8 cellular contexts compared by ENCODE assay signal in genomic region chr22:50599816-50600454, GRCh38. TPM values are rescaled to one million over a fixed set of nuclear protein-coding genes. Genes with fewer than 3 reads are reported as not detected.
DNase-seq lines count a peak whose midpoint lies in the region; ATAC-seq and TF ChIP-seq lines count a peak whose summit lies in the region.

No MANE protein-coding gene starts in this region.

- peaks cover 0 to 5% of the 10 kb centered on the region in 2 donors for H3K36me3 Mint-ChIP-seq in activated T-cell treated with anti-CD3 and anti-CD28 coated beads, Interleukin-2, amount 50 U/mL, for 72 hours (ENCODE audit: insufficient read depth in 2 of 2)

- no peaks in the 10 kb centered on the region for H3K9me3 ChIP-seq in parathyroid adenoma (ENCODE audit: control insufficient read depth, low read length)

- H2AFZ ChIP-seq in parathyroid adenoma: peak overlapping the region; percentile 56

- no peaks in the 10 kb centered on the region for H3K4me1 Mint-ChIP-seq in activated T-cell treated with anti-CD3 and anti-CD28 coated beads, Interleukin-2, amount 50 U/mL, for 72 hours (ENCODE audit: low read depth)

- no peak overlapping the region for H3K9ac ChIP-seq in parathyroid adenoma

- peaks cover 28% of the 10 kb centered on the region for H3K27me3 Mint-ChIP-seq in activated T-cell treated with anti-CD3 and anti-CD28 coated beads, Interleukin-2, amount 50 U/mL, for 72 hours (ENCODE audit: low read depth)

- H3K4me3 Mint-ChIP-seq in activated T-cell treated with anti-CD3 and anti-CD28 coated beads, Interleukin-2, amount 50 U/mL, for 72 hours: peak overlapping the region; percentile 31 to 61

- H3K4me3 ChIP-seq in fibroblast of the aortic adventitia (ENCODE audit: low read depth, low read length) (no peak overlapping the region), parathyroid adenoma (ENCODE audit: low read depth, low read length) (no peak overlapping the region)

- peak; percentile 79 for DNase-seq in COLO829 (ENCODE audit: low spot score)
- DNase-seq in NCI-H2227 treated with DMSO at 0.1 percent for 48 hours (lab: John Stamatoyannopoulos, UW): peak; percentile 3
- DNase-seq in activated T-cell treated with anti-CD3 and anti-CD28 coated beads, Interleukin-2, amount 50 U/mL, for 72 hours: peak; percentile 68 to 75
- DNase-seq in fibroblast of the aortic adventitia (ENCODE audit: low read depth): peak; percentile 18
- no peak for DNase-seq in foreskin melanocyte

- H3K27ac ChIP-seq in parathyroid adenoma: no peak overlapping the region

- no peaks in the 10 kb centered on the region for H3K9me3 Mint-ChIP-seq in activated T-cell treated with anti-CD3 and anti-CD28 coated beads, Interleukin-2, amount 50 U/mL, for 72 hours

- H3K4me2 ChIP-seq in parathyroid adenoma (ENCODE audit: low read length): no peak overlapping the region

- TF ChIP-seq CTCF in fibroblast of the aortic adventitia (IDR thresholded peaks at IDR 0.05; ENCODE audit: insufficient read depth, low read length) (no peak), parathyroid adenoma (IDR thresholded peaks at IDR 0.05) (no peak)

- H3K27ac Mint-ChIP-seq in activated T-cell treated with anti-CD3 and anti-CD28 coated beads, Interleukin-2, amount 50 U/mL, for 72 hours: no peak overlapping the region

- ATAC-seq in activated T-cell treated with anti-CD3 and anti-CD28 coated beads, Interleukin-2, amount 50 U/mL, for 72 hours (replicated peaks in 1 of 2): peak; percentile 74 to 76
- no peak for ATAC-seq in HG03521 (IDR thresholded peaks at IDR 0.05; ENCODE audit: unreplicated experiment)
- ATAC-seq in HG02852 (IDR thresholded peaks at IDR 0.05; ENCODE audit: unreplicated experiment): no peak

- H3K79me2 ChIP-seq in parathyroid adenoma: no peaks in the 10 kb centered on the region

- no peaks in the 10 kb centered on the region for H3K4me1 ChIP-seq in parathyroid adenoma

- H3K27me3 ChIP-seq in parathyroid adenoma (ENCODE audit: control insufficient read depth, insufficient read depth, low read length): no peaks in the 10 kb centered on the region

- no peaks in the 10 kb centered on the region for H3K36me3 ChIP-seq in parathyroid adenoma (ENCODE audit: control insufficient read depth, insufficient read depth, low read length)

RNA-seq across cellular contexts. Expression of gene MAPK8IP2, which starts 0.7 kb away (rescaled TPM):
- under 1 TPM; 0.60 to 0.62 TPM for total RNA-seq in activated T-cell treated with anti-CD3 and anti-CD28 coated beads, Interleukin-2, amount 50 U/mL, for 72 hours
- total RNA-seq in fibroblast of the aortic adventitia (ENCODE audit: low replicate concordance): 0.27 and 1.1 TPM in 2 replicates

RNA-seq across cellular contexts. Expression of gene CHKB, which starts 17.3 kb away (rescaled TPM):
- total RNA-seq in activated T-cell treated with anti-CD3 and anti-CD28 coated beads, Interleukin-2, amount 50 U/mL, for 72 hours: 100 to 1,000 TPM in 1 of 2 donors, 10 to 100 TPM in 1; 95.6 to 110 TPM
- total RNA-seq in fibroblast of the aortic adventitia (ENCODE audit: low replicate concordance): 20.2 and 27.5 TPM in 2 replicates

RNA-seq across cellular contexts. Expression of gene CPT1B, which starts 21.7 kb away (rescaled TPM):
- 10 to 100 TPM; 85.3 to 88.0 TPM for total RNA-seq in activated T-cell treated with anti-CD3 and anti-CD28 coated beads, Interleukin-2, amount 50 U/mL, for 72 hours
- total RNA-seq in fibroblast of the aortic adventitia (ENCODE audit: low replicate concordance): 1.1 TPM in 1 of 2 replicates, not detected in the other

RNA-seq across cellular contexts. Expression of gene ARSA, which starts 28.0 kb away (rescaled TPM):
- total RNA-seq in activated T-cell treated with anti-CD3 and anti-CD28 coated beads, Interleukin-2, amount 50 U/mL, for 72 hours: 10 to 100 TPM; 19.8 to 26.8 TPM
- 21.9 and 30.3 TPM in 2 replicates for total RNA-seq in fibroblast of the aortic adventitia (ENCODE audit: low replicate concordance)

RNA-seq across cellular contexts. Expression of gene SYCE3, which starts 37.2 kb away (rescaled TPM):
- total RNA-seq in activated T-cell treated with anti-CD3 and anti-CD28 coated beads, Interleukin-2, amount 50 U/mL, for 72 hours: 1 to 10 TPM; 1.7 TPM
- total RNA-seq in fibroblast of the aortic adventitia (ENCODE audit: low replicate concordance): not detected in 2 replicates

Comparison
In these comparisons a context has a peak if more than half of its experiments do, and no peak if none do; other contexts are left out.
1. ATAC-seq: peak in activated T-cell treated with anti-CD3 and anti-CD28 coated beads, Interleukin-2, amount 50 U/mL, for 72 hours (2 of 2); none in HG03521 (single experiment) and HG02852 (single experiment).
2. RNA of gene CPT1B, which starts 21.7 kb away (total RNA-seq): 85.3 to 88.0 TPM in activated T-cell treated with anti-CD3 and anti-CD28 coated beads, Interleukin-2, amount 50 U/mL, for 72 hours; 1.1 TPM in fibroblast of the aortic adventitia; every median in the first group is over 10 times any median in the second.